In the genomic region with DNA sequence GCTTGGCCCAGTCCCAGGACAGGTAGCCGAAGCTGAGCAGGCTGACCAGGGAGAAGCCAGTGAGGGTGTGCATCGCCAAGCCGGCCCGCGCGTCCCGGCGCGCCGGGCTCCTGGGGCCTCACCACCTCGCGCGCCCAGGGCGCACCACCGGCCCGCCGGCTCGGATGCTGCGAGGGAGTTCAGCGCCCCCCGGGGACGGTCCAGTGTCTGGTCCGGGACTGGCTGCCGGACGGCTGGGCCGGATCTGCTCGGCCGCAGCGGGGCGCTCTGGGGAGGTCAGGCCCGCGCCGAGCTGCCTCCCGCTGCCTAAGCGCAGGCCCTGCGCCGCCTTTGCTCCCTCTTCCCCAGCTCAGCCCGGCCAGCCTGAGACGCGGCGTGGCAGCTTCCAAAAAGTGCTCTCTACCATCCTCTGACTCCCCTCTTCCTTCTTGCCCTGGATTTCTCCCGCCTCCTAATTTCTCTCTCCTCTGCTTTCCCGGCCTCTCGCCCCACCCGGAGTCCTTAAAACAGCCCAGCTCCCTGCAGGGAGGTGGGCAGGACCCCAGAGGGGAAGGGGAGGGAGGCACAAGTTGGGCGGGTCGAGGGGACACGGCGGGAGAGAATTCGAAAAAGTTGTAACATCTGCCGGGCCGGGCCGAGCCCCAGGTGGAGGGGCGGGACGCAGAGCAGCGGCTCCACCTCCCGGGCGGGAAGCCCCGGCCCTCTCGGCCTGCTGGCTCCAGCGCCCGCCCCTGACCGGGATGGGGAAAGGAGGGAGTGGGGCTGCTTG, we compare ENCODE assay signal across 8 cellular contexts. TPM values are rescaled to one million over a fixed set of nuclear protein-coding genes. Genes with fewer than 3 reads are reported as not detected.
DNase-seq lines count a peak whose midpoint lies in the region; ATAC-seq, FAIRE-seq and TF ChIP-seq lines count a peak whose summit lies in the region.
"Had no signal": no experiment of that assay in that cellular context is flagged by ENCODE, and none has a peak within 500 bp of the region (broad histone marks: within the 10 kb centered on the region; RNA-seq: fewer than 3 reads in every experiment).

ARSI (minus strand) TSS at position 605 of the 769 bp plus-strand sequence; CDS start at position 73, 532 bp downstream.

- 1% methylated on average over 63 of the region's 63 CpGs for WGBS in HUES64

- FAIRE-seq in RCC 7860 (lab: Jason Lieb, UNC), result no peak

- H3K9me3 ChIP-seq in HUES64 (ENCODE audit: insufficient read depth, low read depth, low read length), result no peaks in the 10 kb centered on the region
- no peaks in the 10 kb centered on the region for H3K9me3 ChIP-seq in thoracic aorta
- H3K9me3 ChIP-seq: SJSA1 had no signal

- DNase-seq in dermis blood vessel endothelial cell (peak; percentile 30), left kidney (ENCODE audit: low read depth, low spot score) (peak; percentile 80), thoracic aorta (ENCODE audit: low spot score) (no peak), RCC 7860 (ENCODE audit: low spot score) (no peak), HPDE6-E6E7 (ENCODE audit: extremely low spot score) (no peak)

- H3K27ac ChIP-seq in HUES64 (ENCODE audit: low read depth, low read length) (peak within 1 kb of the TSS; percentile 78), thoracic aorta (no peak within 1 kb of the TSS)
- H3K27ac ChIP-seq: SJSA1 had no signal

- ATAC-seq in thoracic aorta (ENCODE audit: insufficient number of reproducible peaks, low FRiP score, low read depth) (no peak), GM21723 (IDR thresholded peaks at IDR 0.05; ENCODE audit: unreplicated experiment) (no peak)

- H3K9ac ChIP-seq in HUES64 (ENCODE audit: low read depth, low read length), result peak within 1 kb of the TSS; percentile 71

- H3K27me3 ChIP-seq in HUES64 (ENCODE audit: insufficient read depth, low read length) (peaks cover 13% of the 10 kb centered on the region), thoracic aorta (replicated peaks; ENCODE audit: insufficient read depth) (no peaks in the 10 kb centered on the region)
- H3K27me3 ChIP-seq: SJSA1 had no signal

- TF ChIP-seq CTCF in thoracic aorta (IDR thresholded peaks at IDR 0.05), result no peak

- peaks cover 41% of the 10 kb centered on the region for H3K4me1 ChIP-seq in HUES64 (ENCODE audit: insufficient read depth, low read length)
- H3K4me1 ChIP-seq in thoracic aorta (ENCODE audit: control insufficient read depth in 1 of 2, low read depth in 2 of 2), result peaks cover 3 to 21% of the 10 kb centered on the region in 2 donors

- H3K36me3 ChIP-seq in HUES64 (ENCODE audit: insufficient read depth, low read length), result no peaks in the 10 kb centered on the region
- H3K36me3 ChIP-seq in thoracic aorta, result no peaks in the 10 kb centered on the region
- H3K36me3 ChIP-seq: SJSA1 had no signal

- H3K4me3 ChIP-seq in HUES64 (ENCODE audit: low read length), result peak within 1 kb of the TSS; percentile 68
- H3K4me3 ChIP-seq in thoracic aorta, result peak within 1 kb of the TSS; percentile 72
- H3K4me3 ChIP-seq: SJSA1 had no signal

RNA-seq across cellular contexts. Expression of gene ARSI, which starts in this region (rescaled TPM):
- polyA plus RNA-seq in HUES64 (2013, experiment 1 of 2), result 1.9 TPM
- polyA plus RNA-seq in HUES64 (2013, experiment 2 of 2), result 1.7 TPM
- total RNA-seq in dermis blood vessel endothelial cell (0.28 and 0.68 TPM in 2 replicates), thoracic aorta (1 to 10 TPM in 1 of 2 donors, under 1 TPM in 1; 0.41 to 4.3 TPM)

Comparison
In these comparisons a context has a peak if more than half of its experiments do, and no peak if none do; other contexts are left out.
1. Peak in DNase-seq in dermis blood vessel endothelial cell; RNA of the gene not detected or under 1 TPM.